In the genomic region with DNA sequence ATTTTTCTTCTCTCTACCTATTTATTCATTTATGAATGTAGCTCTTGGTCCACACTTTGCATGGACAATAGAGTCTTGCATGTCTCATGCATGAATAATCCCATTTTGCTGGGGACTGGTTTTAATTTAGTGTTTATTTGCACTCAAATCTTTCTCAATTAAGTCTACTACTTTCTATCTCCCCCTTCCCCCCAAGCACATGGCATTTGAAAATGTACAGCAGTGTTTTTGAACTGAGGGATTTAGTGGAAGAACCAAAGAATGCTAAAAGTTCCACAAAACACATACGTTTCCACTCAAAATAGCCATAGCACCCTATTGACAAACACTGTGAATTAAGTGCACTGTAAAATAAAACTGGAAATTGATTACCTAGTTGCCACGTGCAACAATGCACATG, we compare ENCODE assay signal across 8 cellular contexts.
"Had no signal": no experiment of that assay in that cellular context is flagged by ENCODE, and none has a peak within 500 bp of the region (broad histone marks: within the 10 kb centered on the region; RNA-seq: fewer than 3 reads in every experiment).

No MANE protein-coding gene starts in this region.

- H3K9me3 Mint-ChIP-seq: HFFc6, IgD-negative memory B cell had no signal

- FAIRE-seq: HTR-8/SVneo had no signal

- H3K36me3 ChIP-seq: HAP-1 had no signal

- H3K36me3 Mint-ChIP-seq: IgD-negative memory B cell had no signal

- ATAC-seq: HCT116 had no signal

- H3K9me3 ChIP-seq: HAP-1 had no signal

- H3K27ac ChIP-seq: GM23248 had no signal

- H3K4me1 ChIP-seq: HAP-1 had no signal

- H3K9ac ChIP-seq: GM23248 had no signal

- H3K4me3 Mint-ChIP-seq: HFFc6, IgD-negative memory B cell had no signal

- H3K4me1 Mint-ChIP-seq: IgD-negative memory B cell had no signal

- H2AFZ ChIP-seq: GM23248 had no signal

- H3K27ac Mint-ChIP-seq: HFFc6, IgD-negative memory B cell had no signal

- H3K4me3 ChIP-seq: GM23248, HAP-1 had no signal

- DNase-seq: GM23248, GOT3, H7, HFFc6 had no signal
